ENCODE assay signal across 8 cellular contexts in the genomic region with DNA sequence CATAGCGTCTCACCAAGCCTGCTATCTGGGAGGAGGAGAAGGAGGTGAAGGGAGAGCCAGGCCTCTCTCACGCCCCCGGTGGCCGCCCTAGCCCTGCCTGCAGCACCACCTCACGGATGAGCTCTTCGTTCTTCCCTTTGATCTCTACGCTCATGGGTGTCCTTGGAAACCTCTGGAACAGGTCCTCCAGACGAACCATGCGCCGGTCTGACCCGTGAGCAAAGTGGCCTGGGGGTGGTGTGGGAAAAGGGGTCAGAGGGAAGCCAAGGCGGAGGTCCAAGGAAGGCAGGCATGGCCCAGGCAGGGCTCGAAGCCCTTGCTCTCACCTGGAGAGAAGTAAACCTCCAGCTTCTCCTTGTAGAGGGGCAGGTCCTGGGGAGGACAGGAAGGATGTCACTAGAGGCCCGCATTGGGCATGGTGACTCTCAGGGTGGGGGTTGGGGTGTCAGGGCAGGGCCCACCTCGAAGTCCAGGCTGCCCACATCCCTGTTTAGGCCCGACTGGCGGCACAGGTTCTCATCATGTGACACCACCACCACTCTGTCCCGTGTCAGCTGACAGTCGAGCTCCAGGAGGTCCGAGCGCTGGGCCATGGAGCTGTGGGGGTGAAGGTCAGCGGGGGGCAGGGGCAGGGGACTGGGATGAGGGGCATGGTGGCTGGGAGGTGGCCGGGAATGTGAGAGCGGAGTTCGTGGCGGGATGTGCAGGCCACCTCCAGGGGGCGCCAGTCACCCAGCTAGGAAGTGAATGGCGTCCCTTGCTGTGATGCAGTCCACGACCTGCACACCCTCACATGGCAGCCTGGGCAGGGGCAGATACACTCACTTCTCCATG. TPM values are rescaled to one million over a fixed set of nuclear protein-coding genes. Genes with fewer than 3 reads are reported as not detected.
DNase-seq lines count a peak whose midpoint lies in the region; ATAC-seq and TF ChIP-seq lines count a peak whose summit lies in the region.

No MANE protein-coding gene starts in this region.

- H3K4me1 ChIP-seq in trophoblast cell (ENCODE audit: control insufficient read depth in 1 of 2, insufficient read depth in 2 of 2, low read length in 2 of 2), result peaks cover 0 to 2% of the 10 kb centered on the region in 2 experiments

- H3K14ac ChIP-seq in trophoblast cell (ENCODE audit: low read length), result no peak overlapping the region

- no CpG with 5 or more reads among the region's 29 CpGs for WGBS in trophoblast cell (ENCODE audit: extremely low coverage, insufficient coverage, insufficient read length)

- no peak overlapping the region for H3K23ac ChIP-seq in trophoblast cell (ENCODE audit: low read length)

- no peak overlapping the region for H3K4ac ChIP-seq in trophoblast cell (ENCODE audit: low read depth, low read length)

- H4K8ac ChIP-seq in trophoblast cell (ENCODE audit: low read depth, low read length), result no peak overlapping the region

- H3K27me3 ChIP-seq in trophoblast cell (ENCODE audit: insufficient read depth, low read length), result no peaks in the 10 kb centered on the region

- no peak overlapping the region for H2BK5ac ChIP-seq in trophoblast cell (ENCODE audit: low read depth, low read length, poor library complexity)

- no peak overlapping the region for H3K9ac ChIP-seq in trophoblast cell (ENCODE audit: low read length)

- no peak overlapping the region for H3K27ac ChIP-seq in trophoblast cell (ENCODE audit: low read depth, low read length)

- no peak overlapping the region for H4K91ac ChIP-seq in trophoblast cell (ENCODE audit: low read depth, low read length)

- no peak overlapping the region for H2AK5ac ChIP-seq in trophoblast cell (ENCODE audit: low read length)

- H2AFZ ChIP-seq in trophoblast cell (ENCODE audit: insufficient read depth, low read length, poor library complexity), result no peak overlapping the region

- POLR2A ChIA-PET in GM10248 (lab: Yijun Ruan, JAX), result no interaction called here

- H3K18ac ChIP-seq in trophoblast cell (ENCODE audit: low read length), result no peak overlapping the region

- CTCF ChIA-PET in GM10248 (lab: Yijun Ruan, JAX), result interaction anchor here (0.6 to 4.3 kb wide), 18 partner anchors 9 to 163 kb away, joined by 3 to 29 read pairs (median 4); no protein-coding TSS in a partner anchor

- H2BK12ac ChIP-seq in trophoblast cell (ENCODE audit: low read length), result no peak overlapping the region

- no peak overlapping the region for H4K12ac ChIP-seq in trophoblast cell (ENCODE audit: low read depth, low read length)

- no peaks in the 10 kb centered on the region for H3K79me2 ChIP-seq in trophoblast cell (ENCODE audit: control insufficient read depth, insufficient read depth, low read length, poor library complexity)

- no peak overlapping the region for H3K4me2 ChIP-seq in trophoblast cell (ENCODE audit: low read length)

- ATAC-seq in GM18868 (IDR thresholded peaks at IDR 0.05; ENCODE audit: unreplicated experiment) (no peak), HG02642 (IDR thresholded peaks at IDR 0.05; ENCODE audit: poor library complexity, unreplicated experiment) (no peak), HG02759 (IDR thresholded peaks at IDR 0.05; ENCODE audit: unreplicated experiment) (no peak)

- no peak overlapping the region for H3K4me3 ChIP-seq in trophoblast cell (ENCODE audit: low read depth, low read length)

- peak; percentile 80 for TF ChIP-seq CTCF in GM10248 (IDR thresholded peaks at IDR 0.05; ENCODE audit: control extremely low read depth, extremely low read depth, low read depth, missing control alignments)

- peak; percentile 86 for DNase-seq in GM10248 (ENCODE audit: extremely low spot score)
- peak; percentile 11 for DNase-seq in NCI-H345 treated with DMSO at 0.1 percent for 48 hours (lab: John Stamatoyannopoulos, UW; ENCODE audit: unreplicated experiment)
- DNase-seq in activated T-cell treated with anti-CD3 and anti-CD28 coated beads for 1 hour (ENCODE audit: low read depth), result peak; percentile 39
- DNase-seq in fibroblast of gingiva (ENCODE audit: low read depth), result peak; percentile 45
- DNase-seq in trophoblast cell, result peak; percentile 84 to 91

- peaks cover 14 to 19% of the 10 kb centered on the region in 2 experiments for H3K36me3 ChIP-seq in trophoblast cell (ENCODE audit: control insufficient read depth in 1 of 2, insufficient read depth in 2 of 2, low read length in 2 of 2)

- no peak overlapping the region for H2BK120ac ChIP-seq in trophoblast cell (ENCODE audit: insufficient read depth, low read length, poor library complexity)

- no peaks in the 10 kb centered on the region for H3K79me1 ChIP-seq in trophoblast cell (ENCODE audit: low read length)

- peaks cover 1% of the 10 kb centered on the region for H3K9me3 ChIP-seq in trophoblast cell (ENCODE audit: insufficient read depth, low read depth, low read length)

RNA-seq across cellular contexts. Expression of a gene that starts 0.9 kb away (rescaled TPM):
- 3.2 and 3.5 TPM in 2 replicates for polyA plus RNA-seq in trophoblast cell (2013)

RNA-seq across cellular contexts. Expression of a gene that starts 10.6 kb away (rescaled TPM):
- 64.9 and 67.4 TPM in 2 replicates for polyA plus RNA-seq in trophoblast cell (2013)

RNA-seq across cellular contexts. Expression of a gene that starts 16.4 kb away (rescaled TPM):
- polyA plus RNA-seq in trophoblast cell (2013), result 47.2 and 47.3 TPM in 2 replicates

RNA-seq across cellular contexts. Expression of a gene that starts 20.7 kb away (rescaled TPM):
- 0.74 and 0.90 TPM in 2 replicates for polyA plus RNA-seq in trophoblast cell (2013)

RNA-seq across cellular contexts. Expression of a gene that starts 36.6 kb away (rescaled TPM):
- 118 and 119 TPM in 2 replicates for polyA plus RNA-seq in trophoblast cell (2013)

Comparison
In these comparisons a context has a peak if more than half of its experiments do, and no peak if none do; other contexts are left out.
1. DNase-seq: peak in every context shown above with its lines; median percentile 88 in trophoblast cell; 86 in GM10248; 45 in fibroblast of gingiva; 39 in activated T-cell treated with anti-CD3 and anti-CD28 coated beads for 1 hour; 11 in NCI-H345 treated with DMSO at 0.1 percent for 48 hours.